8 cellular contexts compared by ENCODE assay signal in genomic region chr2:22355816-22356433, GRCh38.
DNase-seq lines count a peak whose midpoint lies in the region; ATAC-seq and TF ChIP-seq lines count a peak whose summit lies in the region.

No MANE protein-coding gene starts in this region.

- DNase-seq in T-helper 2 cell treated with Interferon-gamma antibody and Interleukin-4, amounts not matched to agents 5 μg/mL and 100 μg/mL, for 36 hours (ENCODE audit: low spot score): peak; percentile 7
- peak; percentile 4 for DNase-seq in choroid plexus epithelial cell (ENCODE audit: low read depth)
- DNase-seq in medulla oblongata (ENCODE audit: extremely low spot score): peak; percentile 71
- peak; percentile 4 for DNase-seq in stimulated activated naive B cell treated with anti-CD40 and anti-IgM and Interleukin-4, amounts not matched to agents 10 μg/mL and 1 μg/mL and 100 μg/mL, for 72 hours
- DNase-seq in NCI-H1092 (lab: John Stamatoyannopoulos, UW): no peak

- ATAC-seq in GM18519 (IDR thresholded peaks at IDR 0.05; ENCODE audit: low FRiP score, unreplicated experiment) (peak; percentile 65), HG03135 (IDR thresholded peaks at IDR 0.05; ENCODE audit: unreplicated experiment) (peak; percentile 70)
- peak; percentile 36 to 50 for ATAC-seq in stimulated activated naive B cell treated with anti-CD40 and anti-IgM and Interleukin-4, amounts not matched to agents 10 μg/mL and 1 μg/mL and 100 μg/mL, for 72 hours (replicated peaks)

- no peak overlapping the region for H3K27ac ChIP-seq in C4-2B

- no peak overlapping the region for H3K4me3 Mint-ChIP-seq in T-helper 2 cell treated with Interferon-gamma antibody and Interleukin-4, amounts not matched to agents 5 μg/mL and 100 μg/mL, for 36 hours
- H3K4me3 Mint-ChIP-seq in stimulated activated naive B cell treated with anti-CD40 and anti-IgM and Interleukin-4, amounts not matched to agents 10 μg/mL and 1 μg/mL and 100 μg/mL, for 72 hours: no peak overlapping the region

- H3K27ac Mint-ChIP-seq in T-helper 2 cell treated with Interferon-gamma antibody and Interleukin-4, amounts not matched to agents 5 μg/mL and 100 μg/mL, for 36 hours: no peak overlapping the region
- no peak overlapping the region for H3K27ac Mint-ChIP-seq in stimulated activated naive B cell treated with anti-CD40 and anti-IgM and Interleukin-4, amounts not matched to agents 10 μg/mL and 1 μg/mL and 100 μg/mL, for 72 hours

- H3K27me3 Mint-ChIP-seq in T-helper 2 cell treated with Interferon-gamma antibody and Interleukin-4, amounts not matched to agents 5 μg/mL and 100 μg/mL, for 36 hours (ENCODE audit: low read depth): no peaks in the 10 kb centered on the region
- peaks cover 0 to 3% of the 10 kb centered on the region in 2 donors for H3K27me3 Mint-ChIP-seq in stimulated activated naive B cell treated with anti-CD40 and anti-IgM and Interleukin-4, amounts not matched to agents 10 μg/mL and 1 μg/mL and 100 μg/mL, for 72 hours

- no peaks in the 10 kb centered on the region for H3K9me3 Mint-ChIP-seq in T-helper 2 cell treated with Interferon-gamma antibody and Interleukin-4, amounts not matched to agents 5 μg/mL and 100 μg/mL, for 36 hours
- no peaks in the 10 kb centered on the region for H3K9me3 Mint-ChIP-seq in stimulated activated naive B cell treated with anti-CD40 and anti-IgM and Interleukin-4, amounts not matched to agents 10 μg/mL and 1 μg/mL and 100 μg/mL, for 72 hours

- TF ChIP-seq CTCF in C4-2B (conservative IDR thresholded peaks at IDR 0.05) (peak; percentile 92), choroid plexus epithelial cell (conservative IDR thresholded peaks at IDR 0.05; ENCODE audit: low read depth, low read length) (peak; percentile 64)

- H3K4me3 ChIP-seq in choroid plexus epithelial cell (ENCODE audit: low read depth, low read length): no peak overlapping the region

- H3K36me3 Mint-ChIP-seq in T-helper 2 cell treated with Interferon-gamma antibody and Interleukin-4, amounts not matched to agents 5 μg/mL and 100 μg/mL, for 36 hours (ENCODE audit: low read depth): no peaks in the 10 kb centered on the region
- no peaks in the 10 kb centered on the region for H3K36me3 Mint-ChIP-seq in stimulated activated naive B cell treated with anti-CD40 and anti-IgM and Interleukin-4, amounts not matched to agents 10 μg/mL and 1 μg/mL and 100 μg/mL, for 72 hours

- H3K4me1 Mint-ChIP-seq in T-helper 2 cell treated with Interferon-gamma antibody and Interleukin-4, amounts not matched to agents 5 μg/mL and 100 μg/mL, for 36 hours (ENCODE audit: low read depth): no peaks in the 10 kb centered on the region
- H3K4me1 Mint-ChIP-seq in stimulated activated naive B cell treated with anti-CD40 and anti-IgM and Interleukin-4, amounts not matched to agents 10 μg/mL and 1 μg/mL and 100 μg/mL, for 72 hours: no peaks in the 10 kb centered on the region
